Comparison of ENCODE assay signal across 1 cellular context in the genomic region with DNA sequence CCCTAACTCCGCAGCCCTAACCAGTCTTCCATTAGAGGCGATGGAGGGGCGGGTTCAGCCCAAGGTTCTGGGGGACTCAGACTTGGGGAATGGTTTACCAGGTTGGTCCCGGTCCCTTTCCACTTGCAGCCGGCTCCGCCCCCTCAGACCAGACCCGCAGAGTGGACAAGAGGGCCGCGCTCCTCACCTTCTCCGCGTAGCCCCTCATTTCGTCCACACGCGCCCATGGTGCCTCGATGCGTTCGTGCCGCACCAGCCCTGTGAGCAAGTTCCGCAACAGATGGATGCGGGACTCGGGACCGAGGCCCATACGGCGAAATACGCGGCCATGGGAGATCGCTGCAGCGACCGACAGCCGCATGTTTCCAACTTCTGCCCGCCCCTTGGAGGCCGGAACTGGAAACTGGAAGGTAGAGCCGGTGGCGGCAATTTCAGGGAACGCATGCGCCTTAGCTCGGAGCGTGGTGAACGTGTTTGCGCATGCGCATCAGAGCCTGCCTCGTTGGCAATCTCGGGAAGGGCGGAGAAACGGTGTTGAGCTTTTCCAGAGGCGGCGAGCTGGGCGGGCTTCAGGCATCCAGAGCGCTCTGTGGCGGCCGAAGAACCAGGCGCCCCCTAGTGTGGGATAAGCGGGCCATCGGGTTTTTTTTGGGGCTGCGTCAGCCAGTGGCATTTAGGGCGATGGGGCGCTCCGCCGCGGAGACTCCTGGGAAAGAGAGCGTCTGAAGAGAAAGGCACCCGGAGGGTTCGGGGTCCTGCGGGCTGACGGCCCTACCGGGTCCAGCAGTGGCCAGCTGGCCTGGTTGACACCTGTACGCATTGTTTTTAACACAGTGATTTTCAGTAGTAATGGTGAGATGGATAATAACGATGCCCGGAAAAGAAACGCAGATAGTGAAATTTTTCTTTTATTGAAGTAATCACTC.
A peak's percentile ranks its signal among the peaks of the same experiment; 100 is the strongest.
TF ChIP-seq lines count a peak whose summit lies in the region.

A gene (minus strand): TSS at position 405 of the 926 bp plus-strand sequence. CDS start 44 bp downstream, at position 361.

TF ChIP-seq in HepG2, 621 proteins besides CTCF, POLR2A, EP300 and RAD21 (continued from another document and continues in another):
- TF ChIP-seq, protein P1, sequence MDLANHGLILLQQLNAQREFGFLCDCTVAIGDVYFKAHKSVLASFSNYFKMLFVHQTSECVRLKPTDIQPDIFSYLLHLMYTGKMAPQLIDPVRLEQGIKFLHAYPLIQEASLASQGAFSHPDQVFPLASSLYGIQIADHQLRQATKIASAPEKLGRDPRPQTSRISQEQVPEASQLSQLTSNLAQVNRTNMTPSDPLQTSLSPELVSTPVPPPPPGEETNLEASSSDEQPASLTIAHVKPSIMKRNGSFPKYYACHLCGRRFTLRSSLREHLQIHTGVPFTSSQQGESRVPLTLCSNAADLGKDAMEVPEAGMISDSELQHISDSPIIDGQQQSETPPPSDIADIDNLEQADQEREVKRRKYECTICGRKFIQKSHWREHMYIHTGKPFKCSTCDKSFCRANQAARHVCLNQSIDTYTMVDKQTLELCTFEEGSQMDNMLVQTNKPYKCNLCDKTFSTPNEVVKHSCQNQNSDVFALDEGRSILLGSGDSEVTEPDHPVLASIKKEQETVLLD (CRISPR knock-in tag; IDR thresholded peaks at IDR 0.05; ENCODE audit: low read depth) = no peak
- TF ChIP-seq, protein P2, sequence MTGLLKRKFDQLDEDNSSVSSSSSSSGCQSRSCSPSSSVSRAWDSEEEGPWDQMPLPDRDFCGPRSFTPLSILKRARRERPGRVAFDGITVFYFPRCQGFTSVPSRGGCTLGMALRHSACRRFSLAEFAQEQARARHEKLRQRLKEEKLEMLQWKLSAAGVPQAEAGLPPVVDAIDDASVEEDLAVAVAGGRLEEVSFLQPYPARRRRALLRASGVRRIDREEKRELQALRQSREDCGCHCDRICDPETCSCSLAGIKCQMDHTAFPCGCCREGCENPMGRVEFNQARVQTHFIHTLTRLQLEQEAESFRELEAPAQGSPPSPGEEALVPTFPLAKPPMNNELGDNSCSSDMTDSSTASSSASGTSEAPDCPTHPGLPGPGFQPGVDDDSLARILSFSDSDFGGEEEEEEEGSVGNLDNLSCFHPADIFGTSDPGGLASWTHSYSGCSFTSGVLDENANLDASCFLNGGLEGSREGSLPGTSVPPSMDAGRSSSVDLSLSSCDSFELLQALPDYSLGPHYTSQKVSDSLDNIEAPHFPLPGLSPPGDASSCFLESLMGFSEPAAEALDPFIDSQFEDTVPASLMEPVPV (CRISPR knock-in tag; IDR thresholded peaks at IDR 0.05) = peak; percentile 82; the same call in 1 of the 2 replicates
- TF ChIP-seq, protein P3, sequence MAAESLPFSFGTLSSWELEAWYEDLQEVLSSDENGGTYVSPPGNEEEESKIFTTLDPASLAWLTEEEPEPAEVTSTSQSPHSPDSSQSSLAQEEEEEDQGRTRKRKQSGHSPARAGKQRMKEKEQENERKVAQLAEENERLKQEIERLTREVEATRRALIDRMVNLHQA (CRISPR knock-in tag; IDR thresholded peaks at IDR 0.05) = no peak
- TF ChIP-seq ZNF850 (CRISPR knock-in tag; conservative IDR thresholded peaks at IDR 0.05) (no peak), MBD4 (IDR thresholded peaks at IDR 0.05; ENCODE audit: borderline replicate concordance, low read length) (no peak), ZFP36L1 (CRISPR knock-in tag; IDR thresholded peaks at IDR 0.05) (peak; percentile 33; the same call in 1 of the 2 replicates), CHD2 (IDR thresholded peaks at IDR 0.05; ENCODE audit: low read depth, low read length) (peak; percentile 26; the same call in 1 of the 2 replicates), ZFP1 (CRISPR knock-in tag; IDR thresholded peaks at IDR 0.05) (no peak; the same call in 1 of the 2 replicates), EZH2 (conservative IDR thresholded peaks at IDR 0.05; ENCODE audit: low read depth, low read length) (no peak), ATF7-NPFF (CRISPR knock-in tag; IDR thresholded peaks at IDR 0.05; ENCODE audit: low read depth) (peak; percentile 89; the same call in 1 of the 2 replicates), ZNF207 (IDR thresholded peaks at IDR 0.05; ENCODE audit: borderline replicate concordance) (no peak), U2AF2 (IDR thresholded peaks at IDR 0.05; ENCODE audit: low read depth, low read length) (no peak), ZNF451 (CRISPR knock-in tag; IDR thresholded peaks at IDR 0.05) (peak; percentile 96), ZNF788 (CRISPR knock-in tag; IDR thresholded peaks at IDR 0.05; ENCODE audit: borderline replicate concordance) (peak; percentile 78; the same call in 1 of the 2 replicates), HHEX (CRISPR knock-in tag; IDR thresholded peaks at IDR 0.05) (no peak), ZNF367 (CRISPR knock-in tag; IDR thresholded peaks at IDR 0.05; ENCODE audit: borderline replicate concordance) (no peak; the same call in 1 of the 2 replicates), KDM6A (CRISPR knock-in tag; IDR thresholded peaks at IDR 0.05; ENCODE audit: low read depth) (no peak), ZNF607 (CRISPR knock-in tag; IDR thresholded peaks at IDR 0.05; ENCODE audit: borderline replicate concordance) (peak; percentile 79), KAT7 (CRISPR knock-in tag; IDR thresholded peaks at IDR 0.05; ENCODE audit: borderline replicate concordance) (0 out of 2 replicates have a peak, but pooled peaks have one; percentile 75), ARNT2 (CRISPR knock-in tag; IDR thresholded peaks at IDR 0.05; ENCODE audit: low read depth) (peak; percentile 94), ZNF101 (CRISPR knock-in tag; IDR thresholded peaks at IDR 0.05; ENCODE audit: borderline replicate concordance, low read depth) (no peak), THAP11 (CRISPR knock-in tag; IDR thresholded peaks at IDR 0.05) (peak; percentile 87), ARHGAP35 (CRISPR knock-in tag; IDR thresholded peaks at IDR 0.05; ENCODE audit: borderline replicate concordance) (peak; percentile 97), ZNF556 (CRISPR knock-in tag; IDR thresholded peaks at IDR 0.05; ENCODE audit: borderline replicate concordance) (0 out of 2 replicates have a peak, but pooled peaks have one; percentile 32), PPARG (CRISPR knock-in tag; conservative IDR thresholded peaks at IDR 0.05) (no peak), ZNF546 (CRISPR knock-in tag; conservative IDR thresholded peaks at IDR 0.05) (peak; percentile 40; the same call in 1 of the 2 replicates), EEA1 (CRISPR knock-in tag; IDR thresholded peaks at IDR 0.05; ENCODE audit: borderline replicate concordance) (no peak), CCAR2 (optimal IDR thresholded peaks at IDR 0.05; ENCODE audit: low read depth, low read length) (no peak), HOXD1 (CRISPR knock-in tag; IDR thresholded peaks at IDR 0.05) (peak; percentile 11; the same call in 1 of the 2 replicates), ZNF709 (CRISPR knock-in tag; IDR thresholded peaks at IDR 0.05) (peak; percentile 96; the same call in 1 of the 2 replicates), ATRX (CRISPR knock-in tag; IDR thresholded peaks at IDR 0.05; ENCODE audit: borderline replicate concordance) (no peak), ZNF253 (CRISPR knock-in tag; IDR thresholded peaks at IDR 0.05; ENCODE audit: borderline replicate concordance) (0 out of 2 replicates have a peak, but pooled peaks have one; percentile 74), ZNF17 (CRISPR knock-in tag; IDR thresholded peaks at IDR 0.05) (no peak)
- TF ChIP-seq, protein P4, sequence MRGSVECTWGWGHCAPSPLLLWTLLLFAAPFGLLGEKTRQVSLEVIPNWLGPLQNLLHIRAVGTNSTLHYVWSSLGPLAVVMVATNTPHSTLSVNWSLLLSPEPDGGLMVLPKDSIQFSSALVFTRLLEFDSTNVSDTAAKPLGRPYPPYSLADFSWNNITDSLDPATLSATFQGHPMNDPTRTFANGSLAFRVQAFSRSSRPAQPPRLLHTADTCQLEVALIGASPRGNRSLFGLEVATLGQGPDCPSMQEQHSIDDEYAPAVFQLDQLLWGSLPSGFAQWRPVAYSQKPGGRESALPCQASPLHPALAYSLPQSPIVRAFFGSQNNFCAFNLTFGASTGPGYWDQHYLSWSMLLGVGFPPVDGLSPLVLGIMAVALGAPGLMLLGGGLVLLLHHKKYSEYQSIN (CRISPR knock-in tag; IDR thresholded peaks at IDR 0.05; ENCODE audit: borderline replicate concordance) = no peak
- TF ChIP-seq, protein P5, sequence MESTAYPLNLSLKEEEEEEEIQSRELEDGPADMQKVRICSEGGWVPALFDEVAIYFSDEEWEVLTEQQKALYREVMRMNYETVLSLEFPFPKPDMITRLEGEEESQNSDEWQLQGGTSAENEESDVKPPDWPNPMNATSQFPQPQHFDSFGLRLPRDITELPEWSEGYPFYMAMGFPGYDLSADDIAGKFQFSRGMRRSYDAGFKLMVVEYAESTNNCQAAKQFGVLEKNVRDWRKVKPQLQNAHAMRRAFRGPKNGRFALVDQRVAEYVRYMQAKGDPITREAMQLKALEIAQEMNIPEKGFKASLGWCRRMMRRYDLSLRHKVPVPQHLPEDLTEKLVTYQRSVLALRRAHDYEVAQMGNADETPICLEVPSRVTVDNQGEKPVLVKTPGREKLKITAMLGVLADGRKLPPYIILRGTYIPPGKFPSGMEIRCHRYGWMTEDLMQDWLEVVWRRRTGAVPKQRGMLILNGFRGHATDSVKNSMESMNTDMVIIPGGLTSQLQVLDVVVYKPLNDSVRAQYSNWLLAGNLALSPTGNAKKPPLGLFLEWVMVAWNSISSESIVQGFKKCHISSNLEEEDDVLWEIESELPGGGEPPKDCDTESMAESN (CRISPR knock-in tag; conservative IDR thresholded peaks at IDR 0.05) = peak; percentile 87; the same call in 1 of the 2 replicates
- TF ChIP-seq, protein P6, sequence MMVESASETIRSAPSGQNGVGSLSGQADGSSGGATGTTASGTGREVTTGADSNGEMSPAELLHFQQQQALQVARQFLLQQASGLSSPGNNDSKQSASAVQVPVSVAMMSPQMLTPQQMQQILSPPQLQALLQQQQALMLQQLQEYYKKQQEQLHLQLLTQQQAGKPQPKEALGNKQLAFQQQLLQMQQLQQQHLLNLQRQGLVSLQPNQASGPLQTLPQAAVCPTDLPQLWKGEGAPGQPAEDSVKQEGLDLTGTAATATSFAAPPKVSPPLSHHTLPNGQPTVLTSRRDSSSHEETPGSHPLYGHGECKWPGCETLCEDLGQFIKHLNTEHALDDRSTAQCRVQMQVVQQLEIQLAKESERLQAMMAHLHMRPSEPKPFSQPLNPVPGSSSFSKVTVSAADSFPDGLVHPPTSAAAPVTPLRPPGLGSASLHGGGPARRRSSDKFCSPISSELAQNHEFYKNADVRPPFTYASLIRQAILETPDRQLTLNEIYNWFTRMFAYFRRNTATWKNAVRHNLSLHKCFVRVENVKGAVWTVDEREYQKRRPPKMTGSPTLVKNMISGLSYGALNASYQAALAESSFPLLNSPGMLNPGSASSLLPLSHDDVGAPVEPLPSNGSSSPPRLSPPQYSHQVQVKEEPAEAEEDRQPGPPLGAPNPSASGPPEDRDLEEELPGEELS (CRISPR knock-in tag; IDR thresholded peaks at IDR 0.05) = peak; percentile 72
- TF ChIP-seq, protein P7, sequence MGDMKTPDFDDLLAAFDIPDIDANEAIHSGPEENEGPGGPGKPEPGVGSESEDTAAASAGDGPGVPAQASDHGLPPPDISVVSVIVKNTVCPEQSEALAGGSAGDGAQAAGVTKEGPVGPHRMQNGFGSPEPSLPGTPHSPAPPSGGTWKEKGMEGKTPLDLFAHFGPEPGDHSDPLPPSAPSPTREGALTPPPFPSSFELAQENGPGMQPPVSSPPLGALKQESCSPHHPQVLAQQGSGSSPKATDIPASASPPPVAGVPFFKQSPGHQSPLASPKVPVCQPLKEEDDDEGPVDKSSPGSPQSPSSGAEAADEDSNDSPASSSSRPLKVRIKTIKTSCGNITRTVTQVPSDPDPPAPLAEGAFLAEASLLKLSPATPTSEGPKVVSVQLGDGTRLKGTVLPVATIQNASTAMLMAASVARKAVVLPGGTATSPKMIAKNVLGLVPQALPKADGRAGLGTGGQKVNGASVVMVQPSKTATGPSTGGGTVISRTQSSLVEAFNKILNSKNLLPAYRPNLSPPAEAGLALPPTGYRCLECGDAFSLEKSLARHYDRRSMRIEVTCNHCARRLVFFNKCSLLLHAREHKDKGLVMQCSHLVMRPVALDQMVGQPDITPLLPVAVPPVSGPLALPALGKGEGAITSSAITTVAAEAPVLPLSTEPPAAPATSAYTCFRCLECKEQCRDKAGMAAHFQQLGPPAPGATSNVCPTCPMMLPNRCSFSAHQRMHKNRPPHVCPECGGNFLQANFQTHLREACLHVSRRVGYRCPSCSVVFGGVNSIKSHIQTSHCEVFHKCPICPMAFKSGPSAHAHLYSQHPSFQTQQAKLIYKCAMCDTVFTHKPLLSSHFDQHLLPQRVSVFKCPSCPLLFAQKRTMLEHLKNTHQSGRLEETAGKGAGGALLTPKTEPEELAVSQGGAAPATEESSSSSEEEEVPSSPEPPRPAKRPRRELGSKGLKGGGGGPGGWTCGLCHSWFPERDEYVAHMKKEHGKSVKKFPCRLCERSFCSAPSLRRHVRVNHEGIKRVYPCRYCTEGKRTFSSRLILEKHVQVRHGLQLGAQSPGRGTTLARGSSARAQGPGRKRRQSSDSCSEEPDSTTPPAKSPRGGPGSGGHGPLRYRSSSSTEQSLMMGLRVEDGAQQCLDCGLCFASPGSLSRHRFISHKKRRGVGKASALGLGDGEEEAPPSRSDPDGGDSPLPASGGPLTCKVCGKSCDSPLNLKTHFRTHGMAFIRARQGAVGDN (CRISPR knock-in tag; IDR thresholded peaks at IDR 0.05) = peak; percentile 99
- TF ChIP-seq, protein P8, sequence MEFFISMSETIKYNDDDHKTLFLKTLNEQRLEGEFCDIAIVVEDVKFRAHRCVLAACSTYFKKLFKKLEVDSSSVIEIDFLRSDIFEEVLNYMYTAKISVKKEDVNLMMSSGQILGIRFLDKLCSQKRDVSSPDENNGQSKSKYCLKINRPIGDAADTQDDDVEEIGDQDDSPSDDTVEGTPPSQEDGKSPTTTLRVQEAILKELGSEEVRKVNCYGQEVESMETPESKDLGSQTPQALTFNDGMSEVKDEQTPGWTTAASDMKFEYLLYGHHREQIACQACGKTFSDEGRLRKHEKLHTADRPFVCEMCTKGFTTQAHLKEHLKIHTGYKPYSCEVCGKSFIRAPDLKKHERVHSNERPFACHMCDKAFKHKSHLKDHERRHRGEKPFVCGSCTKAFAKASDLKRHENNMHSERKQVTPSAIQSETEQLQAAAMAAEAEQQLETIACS (CRISPR knock-in tag; IDR thresholded peaks at IDR 0.05) = no peak
- TF ChIP-seq, protein P9, sequence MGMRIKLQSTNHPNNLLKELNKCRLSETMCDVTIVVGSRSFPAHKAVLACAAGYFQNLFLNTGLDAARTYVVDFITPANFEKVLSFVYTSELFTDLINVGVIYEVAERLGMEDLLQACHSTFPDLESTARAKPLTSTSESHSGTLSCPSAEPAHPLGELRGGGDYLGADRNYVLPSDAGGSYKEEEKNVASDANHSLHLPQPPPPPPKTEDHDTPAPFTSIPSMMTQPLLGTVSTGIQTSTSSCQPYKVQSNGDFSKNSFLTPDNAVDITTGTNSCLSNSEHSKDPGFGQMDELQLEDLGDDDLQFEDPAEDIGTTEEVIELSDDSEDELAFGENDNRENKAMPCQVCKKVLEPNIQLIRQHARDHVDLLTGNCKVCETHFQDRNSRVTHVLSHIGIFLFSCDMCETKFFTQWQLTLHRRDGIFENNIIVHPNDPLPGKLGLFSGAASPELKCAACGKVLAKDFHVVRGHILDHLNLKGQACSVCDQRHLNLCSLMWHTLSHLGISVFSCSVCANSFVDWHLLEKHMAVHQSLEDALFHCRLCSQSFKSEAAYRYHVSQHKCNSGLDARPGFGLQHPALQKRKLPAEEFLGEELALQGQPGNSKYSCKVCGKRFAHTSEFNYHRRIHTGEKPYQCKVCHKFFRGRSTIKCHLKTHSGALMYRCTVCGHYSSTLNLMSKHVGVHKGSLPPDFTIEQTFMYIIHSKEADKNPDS (CRISPR knock-in tag; IDR thresholded peaks at IDR 0.05) = no peak
